1 cellular context compared by ENCODE assay signal in genomic region chr1:2133039-2133878, GRCh38.
TF ChIP-seq lines count a peak whose summit lies in the region.

No MANE protein-coding gene starts in this region.

TF ChIP-seq in K562, 482 proteins besides CTCF, POLR2A, EP300 and RAD21 (continued from another document):
- TF ChIP-seq CUX1 (CRISPR knock-in tag; IDR thresholded peaks at IDR 0.05) (no peak), RFX7 (CRISPR knock-in tag; IDR thresholded peaks at IDR 0.05) (no peak), ZNF79 (CRISPR knock-in tag; IDR thresholded peaks at IDR 0.05; ENCODE audit: low read depth) (no peak), RBM25 (IDR thresholded peaks at IDR 0.05; ENCODE audit: low read depth, low read length, severe bottlenecking) (no peak), HMGN3 (IDR thresholded peaks at IDR 0.05; ENCODE audit: borderline replicate concordance, extremely low read depth, insufficient read length, low read depth, low read length) (peak; percentile 96), ZNF124 (CRISPR knock-in tag; IDR thresholded peaks at IDR 0.05) (no peak), ZNF655 (CRISPR knock-in tag; IDR thresholded peaks at IDR 0.05) (no peak)
